Comparison of ENCODE assay signal across 8 cellular contexts in genomic region chr5:149731617-149732400, GRCh38. TPM values are rescaled to one million over a fixed set of nuclear protein-coding genes. Genes with fewer than 3 reads are reported as not detected.
DNase-seq lines count a peak whose midpoint lies in the region; ATAC-seq and TF ChIP-seq lines count a peak whose summit lies in the region.

No MANE protein-coding gene starts in this region.

- H3K36me3 ChIP-seq in lower lobe of right lung, result no peaks in the 10 kb centered on the region

- H3K9me3 ChIP-seq in lower lobe of right lung, result no peaks in the 10 kb centered on the region

- ATAC-seq in GM18502 (IDR thresholded peaks at IDR 0.05; ENCODE audit: poor library complexity, unreplicated experiment) (peak; percentile 56), HG02840 (IDR thresholded peaks at IDR 0.05; ENCODE audit: low FRiP score, unreplicated experiment) (peak; percentile 47), lower lobe of right lung (peak; percentile 81 to 83)

- intact Hi-C loops in lower lobe of right lung (cut with DNase I), result no loop called here

- TF ChIP-seq CTCF in lower lobe of right lung (IDR thresholded peaks at IDR 0.05), result no peak

- peaks cover 31% of the 10 kb centered on the region for H3K4me1 ChIP-seq in lower lobe of right lung

- peak; percentile 35 for DNase-seq in NCI-H446 treated with DMSO at 0.1 percent for 48 hours (lab: John Stamatoyannopoulos, UW)
- DNase-seq in activated CD4-positive, alpha-beta T cell treated with anti-CD3 and anti-CD28 coated beads, Interleukin-2, amount 50 U/mL, for 48 hours, result peak; percentile 82 to 83
- DNase-seq in effector CD4-positive, alpha-beta T cell, result peak; percentile 50
- peak; percentile 92 for DNase-seq in lower lobe of right lung
- peak; percentile 24 to 62 (median 43) for DNase-seq in stimulated activated CD4-positive, alpha-beta T cell treated with anti-CD3 and anti-CD28 coated beads, TNF-alpha, amount 100 ng/mL, for 1 hour (ENCODE audit: low read depth in 3 of 3, low spot score in 1 of 3)
- no peak for DNase-seq in NCI-H345 (lab: John Stamatoyannopoulos, UW)

- peak overlapping the region; percentile 76 for H3K27ac ChIP-seq in lower lobe of right lung

- peak overlapping the region; percentile 91 for H3K4me3 ChIP-seq in lower lobe of right lung

- H3K27me3 ChIP-seq in lower lobe of right lung (ENCODE audit: low read depth), result no peaks in the 10 kb centered on the region

RNA-seq across cellular contexts. Expression of gene PPARGC1B, which starts 1.7 kb away (rescaled TPM):
- 12.5 TPM for total RNA-seq in lower lobe of right lung
